In genomic region chr17:2064980-2065785, GRCh38 we compare ENCODE assay signal across 8 cellular contexts. TPM values are rescaled to one million over a fixed set of nuclear protein-coding genes. Genes with fewer than 3 reads are reported as not detected.
A peak's percentile ranks its signal among the peaks of the same experiment; 100 is the strongest.
DNase-seq lines count a peak whose midpoint lies in the region; ATAC-seq, FAIRE-seq and TF ChIP-seq lines count a peak whose summit lies in the region.

No MANE protein-coding gene starts in this region.

- H3K9ac ChIP-seq in PC-3 (ENCODE audit: low read length) (no peak overlapping the region), GM12878 (ENCODE audit: control insufficient read depth, insufficient read depth, low read length) (no peak overlapping the region)

- no peaks in the 10 kb centered on the region for H3K27me3 ChIP-seq in PC-3 (ENCODE audit: low read length)
- H3K27me3 ChIP-seq in GM12878 (replicated peaks in 1 of 2; ENCODE audit: control insufficient read depth in 2 of 2, insufficient read depth in 2 of 2, low read length in 1 of 2) = no peaks in the 10 kb centered on the region
- H3K27me3 ChIP-seq in lung (ENCODE audit: control insufficient read depth, insufficient read depth) = no peaks in the 10 kb centered on the region
- H3K27me3 ChIP-seq in tibial nerve = peaks cover 0 to 12% of the 10 kb centered on the region in 2 donors

- POLR2A ChIA-PET in PC-3 (lab: Charles Lee; ENCODE audit: unreplicated experiment) = no interaction called here
- POLR2A ChIA-PET in GM12878 (lab: Charles Lee) = interaction anchor here (1.2 to 12.5 kb wide), 2 partner anchors 9 to 22 kb away, joined by 3 to 148 read pairs; no protein-coding TSS in a partner anchor

- H3F3A ChIP-seq in PC-3 (ENCODE audit: low read length, unreplicated experiment) = no peaks in the 10 kb centered on the region

- H3K9me3 ChIP-seq in PC-3 (ENCODE audit: low read length) (no peaks in the 10 kb centered on the region), GM12878 (replicated peaks; ENCODE audit: control insufficient read depth, insufficient read depth, low read length) (no peaks in the 10 kb centered on the region), lung (ENCODE audit: control insufficient read depth in 2 of 2, insufficient read depth in 1 of 2, low read length in 1 of 2) (peaks cover 0 to 2% of the 10 kb centered on the region in 2 donors), tibial nerve (no peaks in the 10 kb centered on the region)

- H3K4me2 ChIP-seq in PC-3 (ENCODE audit: low read length) (no peak overlapping the region), GM12878 (ENCODE audit: control insufficient read depth, insufficient read depth) (no peak overlapping the region)

- no peaks in the 10 kb centered on the region for H3K9me2 ChIP-seq in PC-3 (replicated peaks; ENCODE audit: low read length)

- ATAC-seq in PC-3 (no peak), GM12878 (peak; percentile 72), lung (ENCODE audit: insufficient read depth, low FRiP score) (no peak), HG02840 (IDR thresholded peaks at IDR 0.05; ENCODE audit: low FRiP score, unreplicated experiment) (no peak)

- CTCF ChIA-PET in PC-3 (lab: Charles Lee) = no interaction called here
- CTCF ChIA-PET in GM12878 (lab: Yijun Ruan, JAX) = interaction anchor here (0.6 to 8.5 kb wide), 20 partner anchors 8 to 229 kb away, joined by 3 to 77 read pairs (median 3); partner anchors contain the start of gene HIC1

- TF ChIP-seq EP300 in GM12878 (IDR thresholded peaks at IDR 0.05; ENCODE audit: borderline replicate concordance in 1 of 2, control insufficient read depth in 1 of 2, low read depth in 2 of 2, low read length in 2 of 2) (no peak), tibial nerve (IDR thresholded peaks at IDR 0.05) (no peak)

- TF ChIP-seq RAD21 in GM12878 (IDR thresholded peaks at IDR 0.05; ENCODE audit: insufficient read depth, low read depth, low read length) = peak; percentile 61

- H3K79me2 ChIP-seq in PC-3 (ENCODE audit: low read length) (no peaks in the 10 kb centered on the region), GM12878 (ENCODE audit: control insufficient read depth, insufficient read depth, low read length) (peaks cover 2% of the 10 kb centered on the region)

- BruUV-seq in PC-3 (replicated peaks; lab: Mats Ljungman, UMichigan) (no TSS peak), GM12878 (replicated peaks; lab: Mats Ljungman, UMichigan) (no TSS peak)

- H3K27ac ChIP-seq in PC-3 (ENCODE audit: low read length) (no peak overlapping the region), GM12878 (ENCODE audit: control insufficient read depth, insufficient read depth) (peak overlapping the region; percentile 34), lung (ENCODE audit: low read depth in 1 of 2, low read length in 1 of 2) (peak overlapping the region; percentile 24 to 59), tibial nerve (peak overlapping the region; percentile 66 to 92 (median 92))

- WGBS in GM12878 (ENCODE audit: insufficient coverage, insufficient replicate concordance, low lambda C conversion rate, missing lambda C conversion rate) = 69% methylated on average over 24 of the region's 24 CpGs
- 82 to 85% methylated on average over 23 to 24 of the region's 24 CpGs for WGBS in lung, 2 donors
- WGBS in tibial nerve, 2 donors = 79 to 87% methylated on average over 20 to 24 of the region's 24 CpGs

- SMC1A ChIA-PET in GM12878 (lab: Charles Lee; ENCODE audit: uncharacterized antibody, unreplicated experiment) = interaction anchor here (0.6 to 3.9 kb wide), 10 partner anchors 17 to 180 kb away, joined by 3 to 27 read pairs (median 4); no protein-coding TSS in a partner anchor

- RAD21 ChIA-PET in GM12878 (lab: Charles Lee; ENCODE audit: unreplicated experiment) = interaction anchor here (0.7 to 2.9 kb wide), 8 partner anchors 10 to 180 kb away, joined by 3 to 12 read pairs (median 4); partner anchors contain the start of gene HIC1

- H3K4me3 ChIP-seq in PC-3 (ENCODE audit: low read length) (no peak overlapping the region), GM12878 (no peak overlapping the region), lung (no peak overlapping the region), tibial nerve (no peak overlapping the region)

- DNase-seq in GM13976 (ENCODE audit: low spot score) (peak; percentile 83), PC-3 (no peak), GM12878 (ENCODE audit: low read depth, low spot score) (no peak), lung (ENCODE audit: low spot score) (no peak), tibial nerve (ENCODE audit: low spot score in 2 of 2) (no peak), NCI-H2081 treated with DMSO at 0.1 percent for 48 hours (lab: John Stamatoyannopoulos, UW) (no peak), GOT3 (lab: John Stamatoyannopoulos, UW) (no peak)

- peaks cover 22% of the 10 kb centered on the region for H3K4me1 ChIP-seq in PC-3 (ENCODE audit: insufficient read depth, low read length)
- H3K4me1 ChIP-seq in GM12878 (ENCODE audit: control insufficient read depth, insufficient read depth, low read length) = peaks cover 47% of the 10 kb centered on the region
- peaks cover 0 to 34% of the 10 kb centered on the region in 2 donors for H3K4me1 ChIP-seq in lung (ENCODE audit: control insufficient read depth in 2 of 2, insufficient read depth in 2 of 2, low read length in 2 of 2)
- H3K4me1 ChIP-seq in tibial nerve = peaks cover 0 to 90% (median 70%) of the 10 kb centered on the region in 4 donors

- TF ChIP-seq POLR2A in GM12878 (IDR thresholded peaks at IDR 0.05; ENCODE audit: low read depth, low read length) (peak; percentile 73; the same call in 1 of the 2 replicates), tibial nerve (IDR thresholded peaks at IDR 0.05) (no peak)

- H2AFZ ChIP-seq in PC-3 (ENCODE audit: low read length) (no peak overlapping the region), GM12878 (ENCODE audit: control insufficient read depth, low read depth, low read length) (no peak overlapping the region)

- H4K20me1 ChIP-seq in PC-3 (ENCODE audit: low read length) (no peaks in the 10 kb centered on the region), GM12878 (ENCODE audit: control insufficient read depth, insufficient read depth) (no peaks in the 10 kb centered on the region)

- TF ChIP-seq CTCF in GM13976 (IDR thresholded peaks at IDR 0.05; ENCODE audit: borderline replicate concordance, control extremely low read depth, extremely low read depth, insufficient read depth, missing control alignments) (peak; percentile 67), PC-3 (conservative IDR thresholded peaks at IDR 0.05; ENCODE audit: low read depth, low read length) (peak; percentile 54), GM12878 (IDR thresholded peaks at IDR 0.05 in 2 of 3, conservative IDR thresholded peaks at IDR 0.05 in 1 of 3; ENCODE audit: control insufficient read depth in 2 of 3, extremely low read depth in 1 of 3, insufficient read depth in 1 of 3, low read depth in 3 of 3, low read length in 3 of 3) (peak; percentile 44 to 61 (median 50)), lung (IDR thresholded peaks at IDR 0.05; ENCODE audit: control extremely low read depth, extremely low read depth) (no peak), tibial nerve (IDR thresholded peaks at IDR 0.05) (peak in 3 of 5 experiments; percentile 6 to 22 (median 15))

- H3K36me3 ChIP-seq in PC-3 (ENCODE audit: low read depth, low read length) = no peaks in the 10 kb centered on the region
- H3K36me3 ChIP-seq in GM12878 (ENCODE audit: control insufficient read depth in 2 of 2, insufficient read depth in 2 of 2, low read length in 1 of 2) = peaks cover 19 to 29% of the 10 kb centered on the region in 2 experiments
- H3K36me3 ChIP-seq in lung (ENCODE audit: control insufficient read depth in 2 of 2, insufficient read depth in 2 of 2, low read length in 2 of 2) = peaks cover 0 to 23% of the 10 kb centered on the region in 2 donors
- H3K36me3 ChIP-seq in tibial nerve = peaks cover 0 to 93% (median 0%) of the 10 kb centered on the region in 3 donors

- in situ Hi-C loops in GM13976 (cut with MboI; ENCODE audit: low sequenced_read_pairs, unreplicated experiment) (no loop called here), GM12878 (cut with MboI) (loop anchor here (10.0 kb wide), 1 partner anchor 180 kb away; no protein-coding TSS in a partner anchor)

- intact Hi-C loops in PC-3 (cut with micrococcal nuclease) (no loop called here), GM12878 (cut with micrococcal nuclease; ENCODE audit: unreplicated experiment) (no loop called here)

- FAIRE-seq in GM12878 (lab: Jason Lieb, UNC) = no peak

RNA-seq across cellular contexts. Expression of gene HIC1, which starts 10.3 kb away (rescaled TPM):
- total RNA-seq in PC-3 (2014; rRNA removed) (2.0 and 4.4 TPM in 2 replicates), GM12878 (2014; rRNA removed) (30.8 and 40.8 TPM in 2 replicates), GM12878 (2014; rRNA removed; fragmentation: Illumina TruSeq; extraction: Trizol) (4.6 and 4.9 TPM in 2 replicates), GM12878 (2021) (55.4 and 61.1 TPM in 2 replicates), lung (10 to 100 TPM; 28.9 to 34.8 TPM), tibial nerve (10 to 100 TPM; 27.6 to 64.7 (median 50.0) TPM)
- 220 and 277 TPM in 2 replicates for total RNA-seq in GM12878 (2013; cell fraction: nucleolus; rRNA removed)
- polyA plus RNA-seq in GM12878 (2011; ENCODE audit: low read depth) = 8.2 TPM
- polyA plus RNA-seq in GM12878 (2011; rRNA removed) (4.2 and 10.5 TPM in 2 replicates), GM12878 (2014; fragmentation: Illumina TruSeq; extraction: Trizol) (0.81 and 1.8 TPM in 2 replicates), GM12878 (2014; fragmentation: Nextera tagmentation; extraction: Ambion mirVana) (under 1 TPM; 0.11 to 0.57 TPM), GM12878 (2014; rRNA removed) (26.5 and 40.9 TPM in 2 replicates), GM12878 (2016; fragmentation: Nextera tagmentation; extraction: Ambion mirVana) (1 to 10 TPM; 2.0 to 4.9 TPM), lung (10 to 100 TPM in 1 of 2 donors, 1 to 10 TPM in 1; 5.5 to 14.4 TPM)
- 16.0 and 34.6 TPM in 2 replicates for polyA plus RNA-seq in GM12878 (2011; cell fraction: cytosol; rRNA removed)
- 88.9 and 92.7 TPM in 2 replicates for polyA plus RNA-seq in GM12878 (2011; cell fraction: nucleus; rRNA removed)
- 38.9 and 49.7 TPM in 2 replicates for polyA plus RNA-seq in GM12878 (2012)
- 9.8 and 22.7 TPM in 2 replicates for polyA minus RNA-seq in GM12878 (2011; rRNA and poly(A)+ RNA removed)
- polyA minus RNA-seq in GM12878 (2011; cell fraction: cytosol; rRNA and poly(A)+ RNA removed) = 23.8 and 29.3 TPM in 2 replicates
- polyA minus RNA-seq in GM12878 (2011; cell fraction: nucleus; rRNA and poly(A)+ RNA removed) = 47.3 and 88.0 TPM in 2 replicates

RNA-seq across cellular contexts. Expression of gene OVCA2, which starts 23.4 kb away (rescaled TPM):
- total RNA-seq in PC-3 (2014; rRNA removed) (45.7 and 58.6 TPM in 2 replicates), GM12878 (2014; rRNA removed) (57.5 and 58.6 TPM in 2 replicates), GM12878 (2014; rRNA removed; fragmentation: Illumina TruSeq; extraction: Trizol) (25.5 and 29.1 TPM in 2 replicates), GM12878 (2021) (39.7 and 46.9 TPM in 2 replicates), lung (10 to 100 TPM; 11.1 to 31.7 TPM), tibial nerve (10 to 100 TPM; 18.6 to 37.3 (median 35.0) TPM)
- 4.1 and 4.5 TPM in 2 replicates for total RNA-seq in GM12878 (2013; cell fraction: nucleolus; rRNA removed)
- 15.9 TPM for polyA plus RNA-seq in GM12878 (2011; ENCODE audit: low read depth)
- polyA plus RNA-seq in GM12878 (2011; rRNA removed) (21.8 and 34.6 TPM in 2 replicates), GM12878 (2014; fragmentation: Illumina TruSeq; extraction: Trizol) (24.8 and 32.5 TPM in 2 replicates), GM12878 (2014; fragmentation: Nextera tagmentation; extraction: Ambion mirVana) (10 to 100 TPM in 1 of 2 experiments, 1 to 10 TPM in 1; 6.1 to 14.2 TPM), GM12878 (2014; rRNA removed) (49.5 and 59.8 TPM in 2 replicates), GM12878 (2016; fragmentation: Nextera tagmentation; extraction: Ambion mirVana) (10 to 100 TPM; 73.6 to 75.3 TPM), lung (10 to 100 TPM; 43.2 to 55.4 TPM)
- polyA plus RNA-seq in GM12878 (2011; cell fraction: cytosol; rRNA removed) = 57.5 and 70.9 TPM in 2 replicates
- 27.2 and 42.6 TPM in 2 replicates for polyA plus RNA-seq in GM12878 (2011; cell fraction: nucleus; rRNA removed)
- 26.0 and 30.9 TPM in 2 replicates for polyA plus RNA-seq in GM12878 (2012)
- 18.9 and 41.3 TPM in 2 replicates for polyA minus RNA-seq in GM12878 (2011; rRNA and poly(A)+ RNA removed)
- 9.4 and 10.5 TPM in 2 replicates for polyA minus RNA-seq in GM12878 (2011; cell fraction: cytosol; rRNA and poly(A)+ RNA removed)
- 2.3 and 5.2 TPM in 2 replicates for polyA minus RNA-seq in GM12878 (2011; cell fraction: nucleus; rRNA and poly(A)+ RNA removed)

RNA-seq across cellular contexts. Expression of gene DPH1, which starts 35.2 kb away (rescaled TPM):
- total RNA-seq in PC-3 (2014; rRNA removed) (47.9 and 57.4 TPM in 2 replicates), GM12878 (2014; rRNA removed) (21.1 and 22.5 TPM in 2 replicates), GM12878 (2014; rRNA removed; fragmentation: Illumina TruSeq; extraction: Trizol) (13.4 and 17.5 TPM in 2 replicates), GM12878 (2021) (20.2 and 21.3 TPM in 2 replicates), lung (10 to 100 TPM; 32.7 to 37.8 TPM), tibial nerve (100 to 1,000 TPM in 1 of 4 donors, 10 to 100 TPM in 3; 56.3 to 137 (median 63.9) TPM)
- 111 and 119 TPM in 2 replicates for total RNA-seq in GM12878 (2013; cell fraction: nucleolus; rRNA removed)
- 13.9 TPM for polyA plus RNA-seq in GM12878 (2011; ENCODE audit: low read depth)
- polyA plus RNA-seq in GM12878 (2011; rRNA removed) (16.0 and 33.6 TPM in 2 replicates), GM12878 (2014; fragmentation: Illumina TruSeq; extraction: Trizol) (7.1 and 16.0 TPM in 2 replicates), GM12878 (2014; fragmentation: Nextera tagmentation; extraction: Ambion mirVana) (under 1 TPM; 0.29 to 0.95 TPM), GM12878 (2014; rRNA removed) (22.2 and 24.4 TPM in 2 replicates), GM12878 (2016; fragmentation: Nextera tagmentation; extraction: Ambion mirVana) (10 to 100 TPM; 19.0 to 22.0 TPM), lung (10 to 100 TPM; 21.1 to 21.6 TPM)
- polyA plus RNA-seq in GM12878 (2011; cell fraction: cytosol; rRNA removed) = 39.9 and 44.5 TPM in 2 replicates
- polyA plus RNA-seq in GM12878 (2011; cell fraction: nucleus; rRNA removed) = 194 and 207 TPM in 2 replicates
- 32.2 and 34.3 TPM in 2 replicates for polyA plus RNA-seq in GM12878 (2012)
- 23.5 and 37.9 TPM in 2 replicates for polyA minus RNA-seq in GM12878 (2011; rRNA and poly(A)+ RNA removed)
- polyA minus RNA-seq in GM12878 (2011; cell fraction: cytosol; rRNA and poly(A)+ RNA removed) = 12.2 and 19.2 TPM in 2 replicates
- polyA minus RNA-seq in GM12878 (2011; cell fraction: nucleus; rRNA and poly(A)+ RNA removed) = 38.8 and 48.8 TPM in 2 replicates

RNA-seq across cellular contexts. Expression of gene RTN4RL1, which starts 40.0 kb away (rescaled TPM):
- total RNA-seq in PC-3 (2014; rRNA removed) (6.9 and 7.9 TPM in 2 replicates), GM12878 (2014; rRNA removed) (0.05 and 0.11 TPM in 2 replicates), GM12878 (2014; rRNA removed; fragmentation: Illumina TruSeq; extraction: Trizol) (not detected in 2 replicates), GM12878 (2021) (0.10 and 0.13 TPM in 2 replicates), lung (1 to 10 TPM in 1 of 2 donors, under 1 TPM in 1; 0.65 to 7.3 TPM), tibial nerve (10 to 100 TPM in 1 of 4 donors, 1 to 10 TPM in 3; 7.3 to 12.6 (median 7.8) TPM)
- total RNA-seq in GM12878 (2013; cell fraction: nucleolus; rRNA removed) = 0.10 and 0.12 TPM in 2 replicates
- not detected for polyA plus RNA-seq in GM12878 (2011; ENCODE audit: low read depth)
- polyA plus RNA-seq in GM12878 (2011; rRNA removed) (not detected in 2 replicates), GM12878 (2014; fragmentation: Illumina TruSeq; extraction: Trizol) (not detected in 2 replicates), GM12878 (2014; fragmentation: Nextera tagmentation; extraction: Ambion mirVana) (not detected), GM12878 (2014; rRNA removed) (0.03 and 0.08 TPM in 2 replicates), GM12878 (2016; fragmentation: Nextera tagmentation; extraction: Ambion mirVana) (not detected), lung (1 to 10 TPM; 1.2 to 3.5 TPM)
- polyA plus RNA-seq in GM12878 (2011; cell fraction: cytosol; rRNA removed) = 0.01 TPM in 1 of 2 replicates, not detected in the other
- polyA plus RNA-seq in GM12878 (2011; cell fraction: nucleus; rRNA removed) = 0.03 TPM in 1 of 2 replicates, not detected in the other
- 0.04 TPM in 1 of 2 replicates, not detected in the other for polyA plus RNA-seq in GM12878 (2012)
- not detected in 2 replicates for polyA minus RNA-seq in GM12878 (2011; rRNA and poly(A)+ RNA removed)
- not detected in 2 replicates for polyA minus RNA-seq in GM12878 (2011; cell fraction: cytosol; rRNA and poly(A)+ RNA removed)
- polyA minus RNA-seq in GM12878 (2011; cell fraction: nucleus; rRNA and poly(A)+ RNA removed) = not detected in 2 replicates
